ENCODE assay signal across 1 cellular context in the genomic region with DNA sequence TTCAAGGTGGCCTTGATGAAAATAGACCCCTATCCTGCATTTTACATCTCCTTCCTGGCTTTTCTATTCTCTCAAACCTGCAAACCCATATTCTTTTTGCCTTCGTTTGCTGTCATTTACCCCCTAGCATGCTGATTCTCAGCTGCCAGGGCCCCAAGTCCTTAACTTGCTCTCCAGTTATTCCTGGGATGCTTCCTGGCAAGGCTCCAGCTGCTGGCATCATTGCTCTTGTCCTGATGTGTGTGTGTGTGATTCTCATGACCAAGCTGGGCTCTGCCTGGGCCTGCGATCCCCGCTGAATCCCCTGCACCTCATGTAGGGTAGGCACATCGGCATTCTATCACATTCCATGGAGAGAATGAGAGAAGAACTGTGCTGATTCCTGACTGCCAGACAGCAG.
TF ChIP-seq lines count a peak whose summit lies in the region.

No MANE protein-coding gene starts in this region.

TF ChIP-seq in HEK293, 187 proteins besides CTCF, POLR2A, EP300 and RAD21 (continued from another document):
- TF ChIP-seq, protein P1, sequence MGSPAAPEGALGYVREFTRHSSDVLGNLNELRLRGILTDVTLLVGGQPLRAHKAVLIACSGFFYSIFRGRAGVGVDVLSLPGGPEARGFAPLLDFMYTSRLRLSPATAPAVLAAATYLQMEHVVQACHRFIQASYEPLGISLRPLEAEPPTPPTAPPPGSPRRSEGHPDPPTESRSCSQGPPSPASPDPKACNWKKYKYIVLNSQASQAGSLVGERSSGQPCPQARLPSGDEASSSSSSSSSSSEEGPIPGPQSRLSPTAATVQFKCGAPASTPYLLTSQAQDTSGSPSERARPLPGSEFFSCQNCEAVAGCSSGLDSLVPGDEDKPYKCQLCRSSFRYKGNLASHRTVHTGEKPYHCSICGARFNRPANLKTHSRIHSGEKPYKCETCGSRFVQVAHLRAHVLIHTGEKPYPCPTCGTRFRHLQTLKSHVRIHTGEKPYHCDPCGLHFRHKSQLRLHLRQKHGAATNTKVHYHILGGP (tag by site-specific recombination; IDR thresholded peaks at IDR 0.05), result peak; percentile 97
- TF ChIP-seq ZBTB20 (tag by site-specific recombination; IDR thresholded peaks at IDR 0.05), result peak; percentile 59; the same call in 1 of the 2 replicates
